ENCODE assay signal across 17 cellular contexts in the genomic region with DNA sequence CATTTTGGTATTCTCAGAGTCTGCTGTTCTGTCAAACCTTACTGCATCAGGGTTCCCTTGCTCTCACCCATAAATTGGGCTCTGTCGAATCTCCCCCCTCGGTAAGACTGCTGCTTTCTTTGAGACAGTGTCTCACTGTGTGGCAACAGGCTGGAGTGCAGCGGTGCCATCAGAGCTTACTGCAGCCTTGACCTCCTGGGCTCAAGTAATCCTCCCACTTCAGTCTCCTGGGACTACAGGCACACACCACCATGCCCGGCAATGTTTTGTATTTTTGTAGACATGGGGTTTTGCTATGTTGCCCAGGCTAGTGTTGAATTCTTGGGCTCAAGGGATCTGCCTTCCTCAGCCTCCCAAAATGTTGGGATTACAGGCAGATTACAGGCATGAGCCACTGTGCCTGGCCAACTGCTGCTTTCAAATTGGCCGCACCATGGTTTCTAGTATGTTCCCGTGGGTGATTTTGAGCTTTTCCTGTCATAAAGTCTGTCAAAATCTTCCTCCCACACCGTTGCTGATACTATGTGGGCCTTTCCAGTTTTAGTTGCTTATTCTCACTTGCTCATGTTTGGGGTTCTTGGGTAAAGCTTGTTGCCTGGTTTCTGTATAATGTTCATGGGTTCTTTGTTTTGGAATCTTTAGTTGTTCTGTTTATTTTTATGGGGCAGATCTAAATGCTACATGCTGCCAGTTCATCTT. TPM values are rescaled to one million over a fixed set of nuclear protein-coding genes. Genes with fewer than 3 reads are reported as not detected.
DNase-seq lines count a peak whose midpoint lies in the region; ATAC-seq and TF ChIP-seq lines count a peak whose summit lies in the region.
"Had no signal": no experiment of that assay in that cellular context is flagged by ENCODE, and none has a peak within 500 bp of the region (broad histone marks: within the 10 kb centered on the region; RNA-seq: fewer than 3 reads in every experiment).

No MANE protein-coding gene starts in this region.

- no peak for ATAC-seq in activated CD8-positive, alpha-beta T cell treated with anti-CD3 and anti-CD28 coated beads, Interleukin-2, amount 10 ng/mL, durations not matched to agents 7 days and 5 days
- no peak for ATAC-seq in activated CD8-positive, alpha-beta T cell treated with anti-CD3 and anti-CD28 coated beads for 36 hours
- ATAC-seq in HG02885 (IDR thresholded peaks at IDR 0.05; ENCODE audit: poor library complexity, unreplicated experiment) (peak; percentile 54), HG02623 (IDR thresholded peaks at IDR 0.05; ENCODE audit: unreplicated experiment) (no peak), GM19324 (IDR thresholded peaks at IDR 0.05; ENCODE audit: low FRiP score, unreplicated experiment) (no peak)
- ATAC-seq in activated T-helper 17 cell treated with anti-CD3 and anti-CD28 coated beads, Interleukin-2, amount 50 U/mL, for 72 hours (replicated peaks): peak; percentile 59

- H3K4me1 Mint-ChIP-seq in activated CD8-positive, alpha-beta T cell treated with anti-CD3 and anti-CD28 coated beads, Interleukin-2, amount 10 ng/mL, durations not matched to agents 7 days and 5 days (ENCODE audit: low read depth): peaks cover 5% of the 10 kb centered on the region
- peaks cover 5% of the 10 kb centered on the region for H3K4me1 Mint-ChIP-seq in activated CD8-positive, alpha-beta T cell treated with anti-CD3 and anti-CD28 coated beads for 36 hours (ENCODE audit: low read depth)
- peaks cover 18% of the 10 kb centered on the region for H3K4me1 Mint-ChIP-seq in activated T-helper 17 cell treated with anti-CD3 and anti-CD28 coated beads, Interleukin-2, amount 50 U/mL, for 72 hours

- peaks cover 7 to 17% of the 10 kb centered on the region in 2 experiments for H3K36me3 ChIP-seq in trophoblast cell (ENCODE audit: control insufficient read depth in 1 of 2, insufficient read depth in 2 of 2, low read length in 2 of 2)

- POLR2A ChIA-PET in activated CD8-positive, alpha-beta T cell treated with anti-CD3 and anti-CD28 coated beads, Interleukin-2, amount 10 ng/mL, durations not matched to agents 7 days and 5 days (lab: Charles Lee): no interaction called here
- POLR2A ChIA-PET in activated CD8-positive, alpha-beta T cell treated with anti-CD3 and anti-CD28 coated beads for 36 hours (lab: Charles Lee): interaction anchor here (0.7 to 2.0 kb wide), 3 partner anchors 10 to 55 kb away, joined by 3 to 8 read pairs (median 3); a partner anchor contains a TSS

- H3K27me3 Mint-ChIP-seq in activated CD8-positive, alpha-beta T cell treated with anti-CD3 and anti-CD28 coated beads, Interleukin-2, amount 10 ng/mL, durations not matched to agents 7 days and 5 days (ENCODE audit: low read depth): no peaks in the 10 kb centered on the region
- H3K27me3 Mint-ChIP-seq in activated CD8-positive, alpha-beta T cell treated with anti-CD3 and anti-CD28 coated beads for 36 hours: no peaks in the 10 kb centered on the region
- H3K27me3 Mint-ChIP-seq in activated T-helper 17 cell treated with anti-CD3 and anti-CD28 coated beads, Interleukin-2, amount 50 U/mL, for 72 hours: no peaks in the 10 kb centered on the region
- H3K27me3 Mint-ChIP-seq: CD4-positive, CD25-positive, alpha-beta regulatory T cell had no signal

- peaks cover 51% of the 10 kb centered on the region for H3K36me3 Mint-ChIP-seq in activated CD8-positive, alpha-beta T cell treated with anti-CD3 and anti-CD28 coated beads, Interleukin-2, amount 10 ng/mL, durations not matched to agents 7 days and 5 days (ENCODE audit: low read depth)
- H3K36me3 Mint-ChIP-seq in activated CD8-positive, alpha-beta T cell treated with anti-CD3 and anti-CD28 coated beads for 36 hours (ENCODE audit: low read depth): peaks cover 61% of the 10 kb centered on the region
- H3K36me3 Mint-ChIP-seq in activated T-helper 17 cell treated with anti-CD3 and anti-CD28 coated beads, Interleukin-2, amount 50 U/mL, for 72 hours (ENCODE audit: low read depth): peaks cover 99% of the 10 kb centered on the region

- H3K4me2 ChIP-seq in trophoblast cell (ENCODE audit: low read length): no peak overlapping the region
- H3K4me2 ChIP-seq: KMS-11, PC-9 had no signal

- peak overlapping the region; percentile 20 for H3K27ac Mint-ChIP-seq in activated CD8-positive, alpha-beta T cell treated with anti-CD3 and anti-CD28 coated beads, Interleukin-2, amount 10 ng/mL, durations not matched to agents 7 days and 5 days
- H3K27ac Mint-ChIP-seq in activated CD8-positive, alpha-beta T cell treated with anti-CD3 and anti-CD28 coated beads for 36 hours: no peak overlapping the region
- peak overlapping the region; percentile 45 for H3K27ac Mint-ChIP-seq in activated T-helper 17 cell treated with anti-CD3 and anti-CD28 coated beads, Interleukin-2, amount 50 U/mL, for 72 hours
- H3K27ac Mint-ChIP-seq: CD4-positive, CD25-positive, alpha-beta regulatory T cell had no signal

- H4K8ac ChIP-seq in trophoblast cell (ENCODE audit: low read depth, low read length): no peak overlapping the region

- H3K27me3 ChIP-seq in trophoblast cell (ENCODE audit: insufficient read depth, low read length): no peaks in the 10 kb centered on the region
- H3K27me3 ChIP-seq: MG63 had no signal

- no peak overlapping the region for H2BK120ac ChIP-seq in trophoblast cell (ENCODE audit: insufficient read depth, low read length, poor library complexity)

- in situ Hi-C loops in GM13976 (cut with MboI; ENCODE audit: low sequenced_read_pairs, unreplicated experiment): no loop called here

- no peaks in the 10 kb centered on the region for H3K4me1 ChIP-seq in trophoblast cell (ENCODE audit: control insufficient read depth in 1 of 2, insufficient read depth in 2 of 2, low read length in 2 of 2)

- H3K23ac ChIP-seq in trophoblast cell (ENCODE audit: low read length): no peak overlapping the region

- H2AK5ac ChIP-seq in trophoblast cell (ENCODE audit: low read length): no peak overlapping the region

- H3K4ac ChIP-seq in trophoblast cell (ENCODE audit: low read depth, low read length): no peak overlapping the region

- H3K18ac ChIP-seq in trophoblast cell (ENCODE audit: low read length): peak overlapping the region; percentile 40

- H3K79me2 ChIP-seq in trophoblast cell (ENCODE audit: control insufficient read depth, insufficient read depth, low read length, poor library complexity): no peaks in the 10 kb centered on the region

- H3K9me3 ChIP-seq in trophoblast cell (ENCODE audit: insufficient read depth, low read depth, low read length): no peaks in the 10 kb centered on the region
- H3K9me3 ChIP-seq: MG63 had no signal

- no peak overlapping the region for H4K91ac ChIP-seq in trophoblast cell (ENCODE audit: low read depth, low read length)

- H2BK5ac ChIP-seq in trophoblast cell (ENCODE audit: low read depth, low read length, poor library complexity): no peak overlapping the region

- WGBS in trophoblast cell (ENCODE audit: extremely low coverage, insufficient coverage, insufficient read length): no CpG with 5 or more reads among the region's 7 CpGs

- no peak overlapping the region for H3K4me3 ChIP-seq in trophoblast cell (ENCODE audit: low read depth, low read length)
- H3K4me3 ChIP-seq: MG63, PC-9 had no signal

- H3K79me1 ChIP-seq in trophoblast cell (ENCODE audit: low read length): no peaks in the 10 kb centered on the region

- no peak for DNase-seq in activated CD8-positive, alpha-beta T cell treated with anti-CD3 and anti-CD28 coated beads, Interleukin-2, amount 10 ng/mL, durations not matched to agents 7 days and 5 days
- DNase-seq in activated CD8-positive, alpha-beta T cell treated with anti-CD3 and anti-CD28 coated beads for 36 hours: no peak
- DNase-seq in trophoblast cell: no peak
- no peak for DNase-seq in GM13976 (ENCODE audit: low spot score)
- DNase-seq: Calu3; CD4-positive, CD25-positive, alpha-beta regulatory T cell; DMS79 treated with DMSO at 0.1 percent for 48 hours; MG63; NCI-H1105 treated with DMSO at 0.1 percent for 48 hours; NCI-H187; NCI-H446; PC-9 had no signal

- H3K27ac ChIP-seq in trophoblast cell (ENCODE audit: low read depth, low read length): no peak overlapping the region
- H3K27ac ChIP-seq: KMS-11, PC-9 had no signal

- intact Hi-C loops in activated CD8-positive, alpha-beta T cell treated with anti-CD3 and anti-CD28 coated beads for 36 hours (cut with micrococcal nuclease): no loop called here

- H4K12ac ChIP-seq in trophoblast cell (ENCODE audit: low read depth, low read length): no peak overlapping the region

- no peaks in the 10 kb centered on the region for H3K9me3 Mint-ChIP-seq in activated CD8-positive, alpha-beta T cell treated with anti-CD3 and anti-CD28 coated beads, Interleukin-2, amount 10 ng/mL, durations not matched to agents 7 days and 5 days (ENCODE audit: insufficient read depth)
- no peaks in the 10 kb centered on the region for H3K9me3 Mint-ChIP-seq in activated CD8-positive, alpha-beta T cell treated with anti-CD3 and anti-CD28 coated beads for 36 hours
- no peaks in the 10 kb centered on the region for H3K9me3 Mint-ChIP-seq in activated T-helper 17 cell treated with anti-CD3 and anti-CD28 coated beads, Interleukin-2, amount 50 U/mL, for 72 hours
- H3K9me3 Mint-ChIP-seq: CD4-positive, CD25-positive, alpha-beta regulatory T cell had no signal

- no peak overlapping the region for H3K14ac ChIP-seq in trophoblast cell (ENCODE audit: low read length)

- H3K4me3 Mint-ChIP-seq in activated CD8-positive, alpha-beta T cell treated with anti-CD3 and anti-CD28 coated beads, Interleukin-2, amount 10 ng/mL, durations not matched to agents 7 days and 5 days: no peak overlapping the region
- no peak overlapping the region for H3K4me3 Mint-ChIP-seq in activated CD8-positive, alpha-beta T cell treated with anti-CD3 and anti-CD28 coated beads for 36 hours
- H3K4me3 Mint-ChIP-seq in activated T-helper 17 cell treated with anti-CD3 and anti-CD28 coated beads, Interleukin-2, amount 50 U/mL, for 72 hours: no peak overlapping the region
- H3K4me3 Mint-ChIP-seq: CD4-positive, CD25-positive, alpha-beta regulatory T cell had no signal

- no peak overlapping the region for H2BK12ac ChIP-seq in trophoblast cell (ENCODE audit: low read length)

- no peak for TF ChIP-seq CTCF in activated CD8-positive, alpha-beta T cell treated with anti-CD3 and anti-CD28 coated beads for 36 hours (IDR thresholded peaks at IDR 0.05)
- no peak for TF ChIP-seq CTCF in GM13976 (IDR thresholded peaks at IDR 0.05; ENCODE audit: borderline replicate concordance, control extremely low read depth, extremely low read depth, insufficient read depth, missing control alignments)

- H2AFZ ChIP-seq in trophoblast cell (ENCODE audit: insufficient read depth, low read length, poor library complexity): no peak overlapping the region
- H2AFZ ChIP-seq: PC-9 had no signal

- H3K9ac ChIP-seq in trophoblast cell (ENCODE audit: low read length): no peak overlapping the region
- H3K9ac ChIP-seq: KMS-11 had no signal

- CTCF ChIA-PET in activated CD8-positive, alpha-beta T cell treated with anti-CD3 and anti-CD28 coated beads, Interleukin-2, amount 10 ng/mL, durations not matched to agents 7 days and 5 days (lab: Charles Lee): no interaction called here
- CTCF ChIA-PET in activated CD8-positive, alpha-beta T cell treated with anti-CD3 and anti-CD28 coated beads for 36 hours (lab: Charles Lee): no interaction called here

RNA-seq across cellular contexts. Expression of a gene that starts 10.6 kb away (rescaled TPM):
- 10 to 100 TPM; 43.2 to 44.3 TPM for total RNA-seq in activated CD8-positive, alpha-beta T cell treated with anti-CD3 and anti-CD28 coated beads, Interleukin-2, amount 10 ng/mL, durations not matched to agents 7 days and 5 days
- 10 to 100 TPM; 60.0 to 63.0 TPM for total RNA-seq in activated CD8-positive, alpha-beta T cell treated with anti-CD3 and anti-CD28 coated beads for 36 hours
- 10 to 100 TPM; 46.8 to 55.0 TPM for total RNA-seq in activated T-helper 17 cell treated with anti-CD3 and anti-CD28 coated beads, Interleukin-2, amount 50 U/mL, for 72 hours
- 18.5 and 18.8 TPM in 2 replicates for polyA plus RNA-seq in trophoblast cell (2013)

Comparison
In these comparisons a context has a peak if more than half of its experiments do, and no peak if none do; other contexts are left out.
1. ATAC-seq: peak in HG02885 (single experiment) and activated T-helper 17 cell treated with anti-CD3 and anti-CD28 coated beads, Interleukin-2, amount 50 U/mL, for 72 hours (single experiment); none in activated CD8-positive, alpha-beta T cell treated with anti-CD3 and anti-CD28 coated beads, Interleukin-2, amount 10 ng/mL, durations not matched to agents 7 days and 5 days (single experiment), activated CD8-positive, alpha-beta T cell treated with anti-CD3 and anti-CD28 coated beads for 36 hours (single experiment), HG02623 (single experiment) and GM19324 (single experiment).